ENCODE assay signal across 24 cellular contexts in the genomic region with DNA sequence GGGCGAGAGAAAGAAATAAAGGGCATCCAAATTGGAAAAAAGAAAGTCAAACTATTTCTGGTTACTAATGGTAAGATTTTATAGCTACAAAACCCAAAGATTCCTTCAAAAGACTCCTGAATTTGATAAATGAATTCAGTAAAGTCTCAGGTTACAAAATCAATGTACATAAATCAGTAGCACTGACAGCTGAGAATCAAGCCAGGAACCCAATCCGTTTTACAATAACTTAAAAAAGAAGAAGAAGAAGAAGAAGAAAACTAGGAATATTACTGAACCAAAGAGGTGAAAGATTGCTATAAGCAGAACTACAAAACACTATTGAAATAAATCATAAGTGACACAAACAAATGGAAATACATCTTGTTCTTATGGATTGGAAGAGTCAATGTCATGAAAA.
"Had no signal": no experiment of that assay in that cellular context is flagged by ENCODE, and none has a peak within 500 bp of the region (broad histone marks: within the 10 kb centered on the region; RNA-seq: fewer than 3 reads in every experiment).

No MANE protein-coding gene starts in this region.

- H3K27me3 Mint-ChIP-seq: progenitor cell of endocrine pancreas; stimulated activated naive CD8-positive, alpha-beta T cell treated with anti-CD3 and anti-CD28 coated beads, Interleukin-15, Interleukin-2, amounts not matched to agents 100 ng/mL and 50 ng/mL, for 24 hours had no signal

- H3K4me1 Mint-ChIP-seq: natural killer cell; nephron; neural crest cell; stimulated activated effector memory CD8-positive, alpha-beta T cell treated with anti-CD3 and anti-CD28 coated beads, Interleukin-12 subunit alpha, Interleukin-12 subunit beta, amount 100 ng/mL, for 72 hours; stimulated activated naive B cell treated with anti-CD40 and anti-IgM and Interleukin-4, amounts not matched to agents 10 μg/mL and 1 μg/mL and 100 μg/mL, for 72 hours had no signal

- DNase-seq: natural killer cell; occipital lobe; ovary; posterior cingulate gyrus; psoas muscle; right cardiac atrium; right lobe of liver; sigmoid colon; small intestine; stimulated activated CD4-positive, alpha-beta T cell treated with anti-CD3 and anti-CD28 coated beads, Interleukin-15, amount 100 ng/mL, for 24 hours; stimulated activated CD4-positive, alpha-beta T cell treated with anti-CD3 and anti-CD28 coated beads, Interleukin-2, amount 100 ng/mL, for 24 hours; stimulated activated CD4-positive, alpha-beta T cell treated with anti-CD3 and anti-CD28 coated beads, Interleukin-2, amount 100 ng/mL, for 48 hours; stimulated activated CD4-positive, alpha-beta T cell treated with anti-CD3 and anti-CD28 coated beads, Interleukin-4, amount 100 ng/mL, for 24 hours; stimulated activated naive B cell treated with anti-CD40 and anti-IgM and Interleukin-4, amounts not matched to agents 10 μg/mL and 1 μg/mL and 100 μg/mL, for 72 hours; stimulated activated naive CD4-positive, alpha-beta T cell treated with Interleukin-2 at 50 U/mL for 16 hours; stomach; thyroid gland; trophoblast cell; upper lobe of left lung had no signal

- H3K27ac Mint-ChIP-seq: natural killer cell; nephron; progenitor cell of endocrine pancreas; stimulated activated effector memory CD8-positive, alpha-beta T cell treated with anti-CD3 and anti-CD28 coated beads, Interleukin-12 subunit alpha, Interleukin-12 subunit beta, amount 100 ng/mL, for 72 hours; stimulated activated naive B cell treated with anti-CD40 and anti-IgM and Interleukin-4, amounts not matched to agents 10 μg/mL and 1 μg/mL and 100 μg/mL, for 72 hours; stimulated activated naive CD8-positive, alpha-beta T cell treated with anti-CD3 and anti-CD28 coated beads, Interleukin-15, Interleukin-2, amounts not matched to agents 100 ng/mL and 50 ng/mL, for 24 hours had no signal

- H3K9me3 Mint-ChIP-seq: nephron; neural crest cell; stimulated activated naive CD8-positive, alpha-beta T cell treated with anti-CD3 and anti-CD28 coated beads, Interleukin-15, Interleukin-2, amounts not matched to agents 100 ng/mL and 50 ng/mL, for 24 hours had no signal

- H3K4me3 Mint-ChIP-seq: natural killer cell; nephron; neural crest cell; stimulated activated effector memory CD8-positive, alpha-beta T cell treated with anti-CD3 and anti-CD28 coated beads, Interleukin-12 subunit alpha, Interleukin-12 subunit beta, amount 100 ng/mL, for 72 hours; stimulated activated naive B cell treated with anti-CD40 and anti-IgM and Interleukin-4, amounts not matched to agents 10 μg/mL and 1 μg/mL and 100 μg/mL, for 72 hours; stimulated activated naive CD8-positive, alpha-beta T cell treated with anti-CD3 and anti-CD28 coated beads, Interleukin-15, Interleukin-2, amounts not matched to agents 100 ng/mL and 50 ng/mL, for 24 hours had no signal

- H3K36me3 Mint-ChIP-seq: stimulated activated effector memory CD8-positive, alpha-beta T cell treated with anti-CD3 and anti-CD28 coated beads, Interleukin-12 subunit alpha, Interleukin-12 subunit beta, amount 100 ng/mL, for 72 hours; stimulated activated naive B cell treated with anti-CD40 and anti-IgM and Interleukin-4, amounts not matched to agents 10 μg/mL and 1 μg/mL and 100 μg/mL, for 72 hours had no signal
